ENCODE assay signal across 1 cellular context in the genomic region with DNA sequence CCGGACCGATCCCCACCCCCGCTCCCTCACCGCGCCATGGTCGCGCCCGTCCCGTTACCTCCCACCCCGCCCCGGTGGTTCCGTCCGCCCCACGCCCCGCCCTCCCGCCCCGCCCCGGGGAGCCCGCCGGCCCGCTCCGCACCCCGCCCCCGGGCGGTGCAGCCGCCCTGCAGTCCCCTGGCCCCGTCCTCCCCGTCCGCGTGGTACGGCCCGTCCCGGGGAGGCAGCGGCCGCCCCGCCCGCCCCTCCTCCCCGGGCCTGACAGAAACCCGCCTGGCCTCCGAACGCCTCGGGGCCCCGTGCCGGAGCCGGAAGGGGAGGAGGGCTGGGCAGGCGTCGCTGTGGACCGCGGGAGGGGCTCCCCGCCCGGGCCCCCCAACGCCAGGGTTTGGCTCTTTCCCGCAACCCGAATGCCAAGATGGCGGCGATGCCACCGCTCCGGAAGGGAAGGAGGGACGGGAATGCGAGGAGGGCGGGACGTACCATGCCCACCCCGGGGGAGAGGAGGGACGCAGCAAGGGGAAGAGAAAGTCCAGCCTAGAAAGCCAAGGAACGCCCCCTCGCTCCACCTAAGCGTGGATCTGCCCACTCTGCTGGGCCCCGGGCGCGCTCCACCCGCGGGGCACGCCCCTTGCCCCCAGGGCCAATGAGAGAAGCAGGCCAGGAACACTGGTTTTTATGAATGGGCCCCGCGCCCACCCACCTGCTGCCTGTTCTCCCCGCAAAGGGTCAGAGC.
TF ChIP-seq lines count a peak whose summit lies in the region.

A gene (minus strand): TSS at position 56 of the 736 bp plus-strand sequence. CDS start 132 bp downstream, outside the sequence.

TF ChIP-seq in HepG2, 621 proteins besides CTCF, POLR2A, EP300 and RAD21 (continued from another document and continues in another):
- TF ChIP-seq, protein P1, sequence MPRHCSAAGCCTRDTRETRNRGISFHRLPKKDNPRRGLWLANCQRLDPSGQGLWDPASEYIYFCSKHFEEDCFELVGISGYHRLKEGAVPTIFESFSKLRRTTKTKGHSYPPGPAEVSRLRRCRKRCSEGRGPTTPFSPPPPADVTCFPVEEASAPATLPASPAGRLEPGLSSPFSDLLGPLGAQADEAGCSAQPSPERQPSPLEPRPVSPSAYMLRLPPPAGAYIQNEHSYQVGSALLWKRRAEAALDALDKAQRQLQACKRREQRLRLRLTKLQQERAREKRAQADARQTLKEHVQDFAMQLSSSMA (CRISPR knock-in tag; IDR thresholded peaks at IDR 0.05): no peak
- TF ChIP-seq, protein P2, sequence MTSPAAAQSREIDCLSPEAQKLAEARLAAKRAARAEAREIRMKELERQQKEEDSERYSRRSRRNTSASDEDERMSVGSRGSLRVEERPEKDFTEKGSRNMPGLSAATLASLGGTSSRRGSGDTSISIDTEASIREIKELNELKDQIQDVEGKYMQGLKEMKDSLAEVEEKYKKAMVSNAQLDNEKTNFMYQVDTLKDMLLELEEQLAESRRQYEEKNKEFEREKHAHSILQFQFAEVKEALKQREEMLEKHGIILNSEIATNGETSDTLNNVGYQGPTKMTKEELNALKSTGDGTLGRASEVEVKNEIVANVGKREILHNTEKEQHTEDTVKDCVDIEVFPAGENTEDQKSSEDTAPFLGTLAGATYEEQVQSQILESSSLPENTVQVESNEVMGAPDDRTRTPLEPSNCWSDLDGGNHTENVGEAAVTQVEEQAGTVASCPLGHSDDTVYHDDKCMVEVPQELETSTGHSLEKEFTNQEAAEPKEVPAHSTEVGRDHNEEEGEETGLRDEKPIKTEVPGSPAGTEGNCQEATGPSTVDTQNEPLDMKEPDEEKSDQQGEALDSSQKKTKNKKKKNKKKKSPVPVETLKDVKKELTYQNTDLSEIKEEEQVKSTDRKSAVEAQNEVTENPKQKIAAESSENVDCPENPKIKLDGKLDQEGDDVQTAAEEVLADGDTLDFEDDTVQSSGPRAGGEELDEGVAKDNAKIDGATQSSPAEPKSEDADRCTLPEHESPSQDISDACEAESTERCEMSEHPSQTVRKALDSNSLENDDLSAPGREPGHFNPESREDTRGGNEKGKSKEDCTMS (CRISPR knock-in tag; conservative IDR thresholded peaks at IDR 0.05): no peak
- TF ChIP-seq ZFP36L1 (CRISPR knock-in tag; IDR thresholded peaks at IDR 0.05) (peak; percentile 74; the same call in 1 of the 2 replicates), TAF15 (IDR thresholded peaks at IDR 0.05; ENCODE audit: low read depth, low read length, poor library complexity, severe bottlenecking) (peak; percentile 98), CCAR2 (optimal IDR thresholded peaks at IDR 0.05; ENCODE audit: low read depth, low read length) (peak; percentile 56), PHB2 (IDR thresholded peaks at IDR 0.05; ENCODE audit: partially characterized antibody) (no peak), NFIB (CRISPR knock-in tag; IDR thresholded peaks at IDR 0.05; ENCODE audit: borderline replicate concordance) (no peak), PHF20 (CRISPR knock-in tag; IDR thresholded peaks at IDR 0.05) (peak; percentile 75), CBX5 (CRISPR knock-in tag; IDR thresholded peaks at IDR 0.05; ENCODE audit: borderline replicate concordance) (peak; percentile 81; the same call in 1 of the 2 replicates), ZNF530 (CRISPR knock-in tag; IDR thresholded peaks at IDR 0.05; ENCODE audit: low read depth) (no peak), RFX5 (IDR thresholded peaks at IDR 0.05; ENCODE audit: low read depth, low read length) (no peak; the same call in 1 of the 2 replicates), SCMH1 (CRISPR knock-in tag; IDR thresholded peaks at IDR 0.05; ENCODE audit: borderline replicate concordance) (no peak), HNRNPH1 (optimal IDR thresholded peaks at IDR 0.05; ENCODE audit: low read depth, low read length) (peak; percentile 76), ZSCAN21 (CRISPR knock-in tag; IDR thresholded peaks at IDR 0.05; ENCODE audit: borderline replicate concordance) (peak; percentile 45; the same call in 1 of the 2 replicates), NFKBIZ (CRISPR knock-in tag; IDR thresholded peaks at IDR 0.05) (0 out of 2 replicates have a peak, but pooled peaks have one; percentile 20), ZNF746 (CRISPR knock-in tag; IDR thresholded peaks at IDR 0.05) (peak; percentile 97), ERF (CRISPR knock-in tag; IDR thresholded peaks at IDR 0.05) (peak; percentile 87), KDM4B (CRISPR knock-in tag; IDR thresholded peaks at IDR 0.05) (peak; percentile 94), ZNF343 (CRISPR knock-in tag; IDR thresholded peaks at IDR 0.05) (peak; percentile 85; the same call in 1 of the 2 replicates), PITX1 (CRISPR knock-in tag; IDR thresholded peaks at IDR 0.05) (peak; percentile 68; the same call in 1 of the 2 replicates), SYNCRIP (IDR thresholded peaks at IDR 0.05; ENCODE audit: insufficient read depth, low read depth, low read length) (no peak), MEIS1 (CRISPR knock-in tag; IDR thresholded peaks at IDR 0.05; ENCODE audit: borderline replicate concordance) (0 out of 2 replicates have a peak, but pooled peaks have one; percentile 42), HMG20A (CRISPR knock-in tag; IDR thresholded peaks at IDR 0.05; ENCODE audit: borderline replicate concordance) (peak; percentile 48; the same call in 1 of the 2 replicates), ZNF207 (IDR thresholded peaks at IDR 0.05; ENCODE audit: borderline replicate concordance) (no peak), ZNF552 (CRISPR knock-in tag; IDR thresholded peaks at IDR 0.05; ENCODE audit: borderline replicate concordance) (peak; percentile 76; the same call in 1 of the 2 replicates), ZNF274 (CRISPR knock-in tag; IDR thresholded peaks at IDR 0.05) (peak; percentile 72), TBL1XR1 (IDR thresholded peaks at IDR 0.05; ENCODE audit: borderline replicate concordance, low read length, partially characterized antibody) (peak; percentile 20), RFXAP (CRISPR knock-in tag; IDR thresholded peaks at IDR 0.05; ENCODE audit: borderline replicate concordance) (peak; percentile 86), FOXP1 (IDR thresholded peaks at IDR 0.05) (no peak), FOXP1 (CRISPR knock-in tag; IDR thresholded peaks at IDR 0.05) (0 out of 2 replicates have a peak, but pooled peaks have one; percentile 11), HES4 (CRISPR knock-in tag; IDR thresholded peaks at IDR 0.05; ENCODE audit: borderline replicate concordance) (peak; percentile 59), ZNF776 (CRISPR knock-in tag; IDR thresholded peaks at IDR 0.05) (no peak), ZNF790 (CRISPR knock-in tag; IDR thresholded peaks at IDR 0.05; ENCODE audit: borderline replicate concordance) (no peak), ATF7 (IDR thresholded peaks at IDR 0.05) (peak; percentile 81), ATF7 (CRISPR knock-in tag; IDR thresholded peaks at IDR 0.05) (peak; percentile 50; the same call in 1 of the 2 replicates), CEBPG (CRISPR knock-in tag; IDR thresholded peaks at IDR 0.05) (no peak), ZNF17 (CRISPR knock-in tag; IDR thresholded peaks at IDR 0.05) (no peak), FOXJ3 (CRISPR knock-in tag; IDR thresholded peaks at IDR 0.05; ENCODE audit: borderline replicate concordance) (no peak)
- TF ChIP-seq, protein P3, sequence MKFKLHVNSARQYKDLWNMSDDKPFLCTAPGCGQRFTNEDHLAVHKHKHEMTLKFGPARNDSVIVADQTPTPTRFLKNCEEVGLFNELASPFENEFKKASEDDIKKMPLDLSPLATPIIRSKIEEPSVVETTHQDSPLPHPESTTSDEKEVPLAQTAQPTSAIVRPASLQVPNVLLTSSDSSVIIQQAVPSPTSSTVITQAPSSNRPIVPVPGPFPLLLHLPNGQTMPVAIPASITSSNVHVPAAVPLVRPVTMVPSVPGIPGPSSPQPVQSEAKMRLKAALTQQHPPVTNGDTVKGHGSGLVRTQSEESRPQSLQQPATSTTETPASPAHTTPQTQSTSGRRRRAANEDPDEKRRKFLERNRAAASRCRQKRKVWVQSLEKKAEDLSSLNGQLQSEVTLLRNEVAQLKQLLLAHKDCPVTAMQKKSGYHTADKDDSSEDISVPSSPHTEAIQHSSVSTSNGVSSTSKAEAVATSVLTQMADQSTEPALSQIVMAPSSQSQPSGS (CRISPR knock-in tag; IDR thresholded peaks at IDR 0.05): peak; percentile 70; the same call in 1 of the 2 replicates
- TF ChIP-seq, protein P4, sequence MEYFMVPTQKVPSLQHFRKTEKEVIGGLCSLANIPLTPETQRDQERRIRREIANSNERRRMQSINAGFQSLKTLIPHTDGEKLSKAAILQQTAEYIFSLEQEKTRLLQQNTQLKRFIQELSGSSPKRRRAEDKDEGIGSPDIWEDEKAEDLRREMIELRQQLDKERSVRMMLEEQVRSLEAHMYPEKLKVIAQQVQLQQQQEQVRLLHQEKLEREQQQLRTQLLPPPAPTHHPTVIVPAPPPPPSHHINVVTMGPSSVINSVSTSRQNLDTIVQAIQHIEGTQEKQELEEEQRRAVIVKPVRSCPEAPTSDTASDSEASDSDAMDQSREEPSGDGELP (IDR thresholded peaks at IDR 0.05; ENCODE audit: borderline replicate concordance, low read depth): peak; percentile 69; the same call in 1 of the 2 replicates
- TF ChIP-seq, protein P5, sequence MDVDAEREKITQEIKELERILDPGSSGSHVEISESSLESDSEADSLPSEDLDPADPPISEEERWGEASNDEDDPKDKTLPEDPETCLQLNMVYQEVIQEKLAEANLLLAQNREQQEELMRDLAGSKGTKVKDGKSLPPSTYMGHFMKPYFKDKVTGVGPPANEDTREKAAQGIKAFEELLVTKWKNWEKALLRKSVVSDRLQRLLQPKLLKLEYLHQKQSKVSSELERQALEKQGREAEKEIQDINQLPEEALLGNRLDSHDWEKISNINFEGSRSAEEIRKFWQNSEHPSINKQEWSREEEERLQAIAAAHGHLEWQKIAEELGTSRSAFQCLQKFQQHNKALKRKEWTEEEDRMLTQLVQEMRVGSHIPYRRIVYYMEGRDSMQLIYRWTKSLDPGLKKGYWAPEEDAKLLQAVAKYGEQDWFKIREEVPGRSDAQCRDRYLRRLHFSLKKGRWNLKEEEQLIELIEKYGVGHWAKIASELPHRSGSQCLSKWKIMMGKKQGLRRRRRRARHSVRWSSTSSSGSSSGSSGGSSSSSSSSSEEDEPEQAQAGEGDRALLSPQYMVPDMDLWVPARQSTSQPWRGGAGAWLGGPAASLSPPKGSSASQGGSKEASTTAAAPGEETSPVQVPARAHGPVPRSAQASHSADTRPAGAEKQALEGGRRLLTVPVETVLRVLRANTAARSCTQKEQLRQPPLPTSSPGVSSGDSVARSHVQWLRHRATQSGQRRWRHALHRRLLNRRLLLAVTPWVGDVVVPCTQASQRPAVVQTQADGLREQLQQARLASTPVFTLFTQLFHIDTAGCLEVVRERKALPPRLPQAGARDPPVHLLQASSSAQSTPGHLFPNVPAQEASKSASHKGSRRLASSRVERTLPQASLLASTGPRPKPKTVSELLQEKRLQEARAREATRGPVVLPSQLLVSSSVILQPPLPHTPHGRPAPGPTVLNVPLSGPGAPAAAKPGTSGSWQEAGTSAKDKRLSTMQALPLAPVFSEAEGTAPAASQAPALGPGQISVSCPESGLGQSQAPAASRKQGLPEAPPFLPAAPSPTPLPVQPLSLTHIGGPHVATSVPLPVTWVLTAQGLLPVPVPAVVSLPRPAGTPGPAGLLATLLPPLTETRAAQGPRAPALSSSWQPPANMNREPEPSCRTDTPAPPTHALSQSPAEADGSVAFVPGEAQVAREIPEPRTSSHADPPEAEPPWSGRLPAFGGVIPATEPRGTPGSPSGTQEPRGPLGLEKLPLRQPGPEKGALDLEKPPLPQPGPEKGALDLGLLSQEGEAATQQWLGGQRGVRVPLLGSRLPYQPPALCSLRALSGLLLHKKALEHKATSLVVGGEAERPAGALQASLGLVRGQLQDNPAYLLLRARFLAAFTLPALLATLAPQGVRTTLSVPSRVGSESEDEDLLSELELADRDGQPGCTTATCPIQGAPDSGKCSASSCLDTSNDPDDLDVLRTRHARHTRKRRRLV (CRISPR knock-in tag; IDR thresholded peaks at IDR 0.05): no peak
- TF ChIP-seq, protein P6, sequence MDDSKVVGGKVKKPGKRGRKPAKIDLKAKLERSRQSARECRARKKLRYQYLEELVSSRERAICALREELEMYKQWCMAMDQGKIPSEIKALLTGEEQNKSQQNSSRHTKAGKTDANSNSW (CRISPR knock-in tag; IDR thresholded peaks at IDR 0.05; ENCODE audit: borderline replicate concordance): no peak
- TF ChIP-seq, protein P7, sequence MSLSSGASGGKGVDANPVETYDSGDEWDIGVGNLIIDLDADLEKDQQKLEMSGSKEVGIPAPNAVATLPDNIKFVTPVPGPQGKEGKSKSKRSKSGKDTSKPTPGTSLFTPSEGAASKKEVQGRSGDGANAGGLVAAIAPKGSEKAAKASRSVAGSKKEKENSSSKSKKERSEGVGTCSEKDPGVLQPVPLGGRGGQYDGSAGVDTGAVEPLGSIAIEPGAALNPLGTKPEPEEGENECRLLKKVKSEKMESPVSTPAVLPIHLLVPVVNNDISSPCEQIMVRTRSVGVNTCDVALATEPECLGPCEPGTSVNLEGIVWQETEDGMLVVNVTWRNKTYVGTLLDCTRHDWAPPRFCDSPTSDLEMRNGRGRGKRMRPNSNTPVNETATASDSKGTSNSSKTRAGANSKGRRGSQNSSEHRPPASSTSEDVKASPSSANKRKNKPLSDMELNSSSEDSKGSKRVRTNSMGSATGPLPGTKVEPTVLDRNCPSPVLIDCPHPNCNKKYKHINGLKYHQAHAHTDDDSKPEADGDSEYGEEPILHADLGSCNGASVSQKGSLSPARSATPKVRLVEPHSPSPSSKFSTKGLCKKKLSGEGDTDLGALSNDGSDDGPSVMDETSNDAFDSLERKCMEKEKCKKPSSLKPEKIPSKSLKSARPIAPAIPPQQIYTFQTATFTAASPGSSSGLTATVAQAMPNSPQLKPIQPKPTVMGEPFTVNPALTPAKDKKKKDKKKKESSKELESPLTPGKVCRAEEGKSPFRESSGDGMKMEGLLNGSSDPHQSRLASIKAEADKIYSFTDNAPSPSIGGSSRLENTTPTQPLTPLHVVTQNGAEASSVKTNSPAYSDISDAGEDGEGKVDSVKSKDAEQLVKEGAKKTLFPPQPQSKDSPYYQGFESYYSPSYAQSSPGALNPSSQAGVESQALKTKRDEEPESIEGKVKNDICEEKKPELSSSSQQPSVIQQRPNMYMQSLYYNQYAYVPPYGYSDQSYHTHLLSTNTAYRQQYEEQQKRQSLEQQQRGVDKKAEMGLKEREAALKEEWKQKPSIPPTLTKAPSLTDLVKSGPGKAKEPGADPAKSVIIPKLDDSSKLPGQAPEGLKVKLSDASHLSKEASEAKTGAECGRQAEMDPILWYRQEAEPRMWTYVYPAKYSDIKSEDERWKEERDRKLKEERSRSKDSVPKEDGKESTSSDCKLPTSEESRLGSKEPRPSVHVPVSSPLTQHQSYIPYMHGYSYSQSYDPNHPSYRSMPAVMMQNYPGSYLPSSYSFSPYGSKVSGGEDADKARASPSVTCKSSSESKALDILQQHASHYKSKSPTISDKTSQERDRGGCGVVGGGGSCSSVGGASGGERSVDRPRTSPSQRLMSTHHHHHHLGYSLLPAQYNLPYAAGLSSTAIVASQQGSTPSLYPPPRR (CRISPR knock-in tag; IDR thresholded peaks at IDR 0.05; ENCODE audit: borderline replicate concordance): peak; percentile 75
- TF ChIP-seq, protein P8, sequence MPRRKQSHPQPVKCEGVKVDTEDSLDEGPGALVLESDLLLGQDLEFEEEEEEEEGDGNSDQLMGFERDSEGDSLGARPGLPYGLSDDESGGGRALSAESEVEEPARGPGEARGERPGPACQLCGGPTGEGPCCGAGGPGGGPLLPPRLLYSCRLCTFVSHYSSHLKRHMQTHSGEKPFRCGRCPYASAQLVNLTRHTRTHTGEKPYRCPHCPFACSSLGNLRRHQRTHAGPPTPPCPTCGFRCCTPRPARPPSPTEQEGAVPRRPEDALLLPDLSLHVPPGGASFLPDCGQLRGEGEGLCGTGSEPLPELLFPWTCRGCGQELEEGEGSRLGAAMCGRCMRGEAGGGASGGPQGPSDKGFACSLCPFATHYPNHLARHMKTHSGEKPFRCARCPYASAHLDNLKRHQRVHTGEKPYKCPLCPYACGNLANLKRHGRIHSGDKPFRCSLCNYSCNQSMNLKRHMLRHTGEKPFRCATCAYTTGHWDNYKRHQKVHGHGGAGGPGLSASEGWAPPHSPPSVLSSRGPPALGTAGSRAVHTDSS (CRISPR knock-in tag; conservative IDR thresholded peaks at IDR 0.05): peak; percentile 58; the same call in 1 of the 2 replicates
